Comparison of ENCODE assay signal across 8 cellular contexts in the genomic region with DNA sequence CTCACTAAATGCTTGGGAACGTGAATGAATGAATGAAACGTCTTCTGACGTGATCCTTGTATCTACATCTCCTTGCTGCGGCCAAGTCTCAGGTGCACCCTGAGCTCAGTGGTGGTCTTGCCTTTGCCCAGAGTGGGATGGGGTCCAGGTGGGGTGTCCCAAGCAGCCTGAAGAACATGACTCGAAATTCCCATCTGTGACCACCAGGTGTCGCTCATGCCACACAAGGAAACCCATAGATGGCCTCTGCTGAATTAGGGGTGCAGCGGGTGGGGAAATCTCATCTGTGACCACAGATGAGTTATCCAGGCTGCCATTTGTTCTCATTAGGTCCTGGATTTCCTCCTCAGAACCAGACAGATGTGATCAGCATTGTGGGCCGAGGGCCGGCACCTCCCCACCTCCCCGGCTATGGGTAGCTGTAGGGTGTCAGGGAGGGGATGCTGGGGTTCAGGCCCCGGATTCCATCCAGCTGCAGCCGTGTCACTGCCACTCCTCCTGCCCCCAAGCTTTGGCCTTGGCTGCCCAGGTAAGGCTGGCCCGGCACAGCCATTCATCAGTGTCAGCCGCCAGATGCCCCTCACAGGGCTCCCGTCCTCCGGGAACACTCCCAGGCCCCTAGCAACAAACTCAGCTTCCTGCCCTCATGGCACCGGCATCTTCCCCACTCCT. TPM values are rescaled to one million over a fixed set of nuclear protein-coding genes. Genes with fewer than 3 reads are reported as not detected.
DNase-seq lines count a peak whose midpoint lies in the region; ATAC-seq and TF ChIP-seq lines count a peak whose summit lies in the region.

No MANE protein-coding gene starts in this region.

- POLR2A ChIA-PET in AG04449 (lab: Yijun Ruan, JAX), result no interaction called here

- H3K4me3 ChIP-seq in AG04449 (ENCODE audit: low read depth, low read length), result no peak overlapping the region

- ATAC-seq in left lobe of liver, result peak; percentile 72
- no peak for ATAC-seq in HG03139 (IDR thresholded peaks at IDR 0.05; ENCODE audit: unreplicated experiment)

- in situ Hi-C loops in GM13977 (cut with MboI; ENCODE audit: low pct_unique_long_range_greater_than_20kb, low sequenced_read_pairs, unreplicated experiment), result no loop called here

- CTCF ChIA-PET in AG04449 (lab: Yijun Ruan, JAX), result interaction anchor here (0.7 to 5.3 kb wide), 39 partner anchors 8 to 1817 kb away, joined by 3 to 55 read pairs (median 4); no protein-coding TSS in a partner anchor

- peak; percentile 76 for TF ChIP-seq CTCF in AG04449 (IDR thresholded peaks at IDR 0.05; ENCODE audit: insufficient read depth, low read length, missing control alignments)
- TF ChIP-seq CTCF in GM13977 (IDR thresholded peaks at IDR 0.05; ENCODE audit: extremely low read depth, insufficient read depth, missing control alignments), result peak; percentile 73

- DNase-seq in AG04449 (ENCODE audit: low read depth, low spot score) (no peak), GM13977 (ENCODE audit: low spot score) (peak; percentile 81), NCI-H146 treated with DMSO at 0.1 percent for 48 hours (lab: John Stamatoyannopoulos, UW; ENCODE audit: unreplicated experiment) (peak; percentile 15), left lobe of liver (ENCODE audit: low spot score) (peak; percentile 63)
- peak; percentile 63 for DNase-seq in activated CD4-positive, alpha-beta T cell treated with anti-CD3 and anti-CD28 coated beads for 1 hour
- peak; percentile 60 for DNase-seq in central memory CD4-positive, alpha-beta T cell
- peak; percentile 51 to 61 (median 58) for DNase-seq in stimulated activated CD4-positive, alpha-beta T cell treated with anti-CD3 and anti-CD28 coated beads, TNF-alpha, amount 100 ng/mL, for 4 hours (ENCODE audit: low read depth in 3 of 3)

RNA-seq across cellular contexts. Expression of gene GNA12, which starts 21.0 kb away (rescaled TPM):
- 16.2 TPM for total RNA-seq in left lobe of liver
